Comparison of ENCODE assay signal across 8 cellular contexts in genomic region chr20:63657937-63658748, GRCh38. TPM values are rescaled to one million over a fixed set of nuclear protein-coding genes. Genes with fewer than 3 reads are reported as not detected.
DNase-seq lines count a peak whose midpoint lies in the region; ATAC-seq and TF ChIP-seq lines count a peak whose summit lies in the region.

A gene with protein sequence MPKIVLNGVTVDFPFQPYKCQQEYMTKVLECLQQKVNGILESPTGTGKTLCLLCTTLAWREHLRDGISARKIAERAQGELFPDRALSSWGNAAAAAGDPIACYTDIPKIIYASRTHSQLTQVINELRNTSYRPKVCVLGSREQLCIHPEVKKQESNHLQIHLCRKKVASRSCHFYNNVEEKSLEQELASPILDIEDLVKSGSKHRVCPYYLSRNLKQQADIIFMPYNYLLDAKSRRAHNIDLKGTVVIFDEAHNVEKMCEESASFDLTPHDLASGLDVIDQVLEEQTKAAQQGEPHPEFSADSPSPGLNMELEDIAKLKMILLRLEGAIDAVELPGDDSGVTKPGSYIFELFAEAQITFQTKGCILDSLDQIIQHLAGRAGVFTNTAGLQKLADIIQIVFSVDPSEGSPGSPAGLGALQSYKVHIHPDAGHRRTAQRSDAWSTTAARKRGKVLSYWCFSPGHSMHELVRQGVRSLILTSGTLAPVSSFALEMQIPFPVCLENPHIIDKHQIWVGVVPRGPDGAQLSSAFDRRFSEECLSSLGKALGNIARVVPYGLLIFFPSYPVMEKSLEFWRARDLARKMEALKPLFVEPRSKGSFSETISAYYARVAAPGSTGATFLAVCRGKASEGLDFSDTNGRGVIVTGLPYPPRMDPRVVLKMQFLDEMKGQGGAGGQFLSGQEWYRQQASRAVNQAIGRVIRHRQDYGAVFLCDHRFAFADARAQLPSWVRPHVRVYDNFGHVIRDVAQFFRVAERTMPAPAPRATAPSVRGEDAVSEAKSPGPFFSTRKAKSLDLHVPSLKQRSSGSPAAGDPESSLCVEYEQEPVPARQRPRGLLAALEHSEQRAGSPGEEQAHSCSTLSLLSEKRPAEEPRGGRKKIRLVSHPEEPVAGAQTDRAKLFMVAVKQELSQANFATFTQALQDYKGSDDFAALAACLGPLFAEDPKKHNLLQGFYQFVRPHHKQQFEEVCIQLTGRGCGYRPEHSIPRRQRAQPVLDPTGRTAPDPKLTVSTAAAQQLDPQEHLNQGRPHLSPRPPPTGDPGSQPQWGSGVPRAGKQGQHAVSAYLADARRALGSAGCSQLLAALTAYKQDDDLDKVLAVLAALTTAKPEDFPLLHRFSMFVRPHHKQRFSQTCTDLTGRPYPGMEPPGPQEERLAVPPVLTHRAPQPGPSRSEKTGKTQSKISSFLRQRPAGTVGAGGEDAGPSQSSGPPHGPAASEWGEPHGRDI (N-terminal part only) (plus strand): TSS chr20:63658312. CDS start chr20:63659403, 1,091 bp downstream.

- H3K4me3 ChIP-seq in gastroesophageal sphincter (peak within 1 kb of the TSS; percentile 54 to 74), neutrophil (ENCODE audit: low read depth in 1 of 2, low read length in 1 of 2) (peak within 1 kb of the TSS; percentile 93 to 97)

- peak; percentile 6 to 32 for TF ChIP-seq POLR2A in gastroesophageal sphincter (IDR thresholded peaks at IDR 0.05)

- peak within 1 kb of the TSS; percentile 93 for H3K27ac Mint-ChIP-seq in activated naive CD4-positive, alpha-beta T cell treated with anti-CD3 and anti-CD28 coated beads for 36 hours

- H3K36me3 Mint-ChIP-seq in activated naive CD4-positive, alpha-beta T cell treated with anti-CD3 and anti-CD28 coated beads for 36 hours (ENCODE audit: low read depth), result peaks cover 10% of the 10 kb centered on the region

- peaks cover 38% of the 10 kb centered on the region for H3K4me1 Mint-ChIP-seq in activated naive CD4-positive, alpha-beta T cell treated with anti-CD3 and anti-CD28 coated beads for 36 hours (ENCODE audit: low read depth)

- intact Hi-C loops in activated naive CD4-positive, alpha-beta T cell treated with anti-CD3 and anti-CD28 coated beads for 36 hours (cut with micrococcal nuclease), result loop anchor here (1.0 to 10.0 kb wide), 8 partner anchors 28 to 407 kb away; partner anchors contain the start of genes ARFRP1, TCEA2 and UCKL1

- H3K27ac ChIP-seq in gastroesophageal sphincter (peak within 1 kb of the TSS; percentile 54 to 95 (median 90)), neutrophil (peak within 1 kb of the TSS; percentile 66), substantia nigra (ENCODE audit: low read depth, low read length, poor library complexity, severe bottlenecking) (peak within 1 kb of the TSS; percentile 92)

- no peaks in the 10 kb centered on the region for H3K27me3 Mint-ChIP-seq in activated naive CD4-positive, alpha-beta T cell treated with anti-CD3 and anti-CD28 coated beads for 36 hours (ENCODE audit: low read depth)

- H3K4me1 ChIP-seq in gastroesophageal sphincter, result peaks cover 0 to 47% (median 17%) of the 10 kb centered on the region in 3 donors
- peaks cover 23 to 26% of the 10 kb centered on the region in 2 experiments for H3K4me1 ChIP-seq in neutrophil (ENCODE audit: control insufficient read depth in 1 of 2, insufficient read depth in 1 of 2, low read depth in 1 of 2, low read length in 1 of 2)

- POLR2A ChIA-PET in HEK293T (lab: Yijun Ruan, JAX), result interaction anchor here (0.7 to 1.6 kb wide), 24 partner anchors 9 to 323 kb away, joined by 3 to 25 read pairs (median 4); partner anchors contain the start of genes ARFRP1, GMEB2, HELZ2 and PPDPF

- H3K4me3 Mint-ChIP-seq in activated naive CD4-positive, alpha-beta T cell treated with anti-CD3 and anti-CD28 coated beads for 36 hours, result peak within 1 kb of the TSS; percentile 98

- CTCF ChIA-PET in HEK293T (lab: Yijun Ruan, JAX), result interaction anchor here (0.6 to 1.2 kb wide), 4 partner anchors 16 to 120 kb away, joined by 3 to 5 read pairs (median 3); no protein-coding TSS in a partner anchor
- CTCF ChIA-PET in activated naive CD4-positive, alpha-beta T cell treated with anti-CD3 and anti-CD28 coated beads for 36 hours (lab: Charles Lee), result interaction anchor here (0.8 kb wide), 1 partner anchor 16 kb away, joined by 5 read pairs; no protein-coding TSS in a partner anchor

- peak; percentile 95 for ATAC-seq in gastroesophageal sphincter

- DNase-seq in GM03348 (ENCODE audit: low spot score) (peak; percentile 95), HEK293T (ENCODE audit: extremely low spot score) (peak; percentile 95), MV-4-11 (lab: John Stamatoyannopoulos, UW) (peak; percentile 85), SK-N-DZ (ENCODE audit: low spot score) (peak; percentile 95), substantia nigra (lab: John Stamatoyannopoulos, UW) (peak; percentile 70 to 99 (median 92))
- peak; percentile 88 for DNase-seq in activated naive CD4-positive, alpha-beta T cell treated with anti-CD3 and anti-CD28 coated beads for 36 hours

- WGBS in gastroesophageal sphincter (ENCODE audit: low coverage in 1 of 2), 2 donors, result 2% methylated on average over 11 to 38 of the region's 73 CpGs

- H3K9me3 ChIP-seq in gastroesophageal sphincter (no peaks in the 10 kb centered on the region), neutrophil (no peaks in the 10 kb centered on the region)

- peaks cover 0 to 27% of the 10 kb centered on the region in 2 donors for H3K36me3 ChIP-seq in gastroesophageal sphincter
- H3K36me3 ChIP-seq in neutrophil, result peaks cover 17% of the 10 kb centered on the region

- no peak for TF ChIP-seq EP300 in gastroesophageal sphincter (IDR thresholded peaks at IDR 0.05)

- peak in 3 of 4 experiments; percentile 19 to 43 (median 32) for TF ChIP-seq CTCF in gastroesophageal sphincter (IDR thresholded peaks at IDR 0.05)
- TF ChIP-seq CTCF in neutrophil (IDR thresholded peaks at IDR 0.05), result peak; percentile 43

- no peaks in the 10 kb centered on the region for H3K9me3 Mint-ChIP-seq in activated naive CD4-positive, alpha-beta T cell treated with anti-CD3 and anti-CD28 coated beads for 36 hours

- H3K27me3 ChIP-seq in gastroesophageal sphincter, result no peaks in the 10 kb centered on the region
- H3K27me3 ChIP-seq in neutrophil, result peaks cover 29% of the 10 kb centered on the region

TF ChIP-seq in HEK293T, 16 proteins besides CTCF, POLR2A, EP300 and RAD21:
- TF ChIP-seq ELF4 (IDR thresholded peaks at IDR 0.05) (peak; percentile 86), FOXA1 (IDR thresholded peaks at IDR 0.05) (no peak), L3MBTL2 (conservative IDR thresholded peaks at IDR 0.05) (peak; percentile 59), LEF1 (IDR thresholded peaks at IDR 0.05; ENCODE audit: borderline replicate concordance) (peak; percentile 74; the same call in 1 of the 2 replicates), CTBP1 (IDR thresholded peaks at IDR 0.05; ENCODE audit: borderline replicate concordance) (peak; percentile 83), ZNF384 (IDR thresholded peaks at IDR 0.05) (no peak), HDGF (IDR thresholded peaks at IDR 0.05; ENCODE audit: borderline replicate concordance) (peak; percentile 66; the same call in 1 of the 2 replicates), FOXM1 (IDR thresholded peaks at IDR 0.05; ENCODE audit: borderline replicate concordance) (peak; percentile 11; the same call in 1 of the 2 replicates)
- TF ChIP-seq, protein P1, sequence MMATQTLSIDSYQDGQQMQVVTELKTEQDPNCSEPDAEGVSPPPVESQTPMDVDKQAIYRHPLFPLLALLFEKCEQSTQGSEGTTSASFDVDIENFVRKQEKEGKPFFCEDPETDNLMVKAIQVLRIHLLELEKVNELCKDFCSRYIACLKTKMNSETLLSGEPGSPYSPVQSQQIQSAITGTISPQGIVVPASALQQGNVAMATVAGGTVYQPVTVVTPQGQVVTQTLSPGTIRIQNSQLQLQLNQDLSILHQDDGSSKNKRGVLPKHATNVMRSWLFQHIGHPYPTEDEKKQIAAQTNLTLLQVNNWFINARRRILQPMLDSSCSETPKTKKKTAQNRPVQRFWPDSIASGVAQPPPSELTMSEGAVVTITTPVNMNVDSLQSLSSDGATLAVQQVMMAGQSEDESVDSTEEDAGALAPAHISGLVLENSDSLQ (IDR thresholded peaks at IDR 0.05), result peak; percentile 70
TF ChIP-seq in HEK293T: peak in this region for 7.

RNA-seq across cellular contexts. Expression of the gene that starts here (rescaled TPM):
- 18.3 and 19.3 TPM in 2 replicates for polyA plus RNA-seq in SK-N-DZ (2014; cell fraction: cytosol; rRNA removed)
- 124 and 166 TPM in 2 replicates for polyA plus RNA-seq in SK-N-DZ (2014; cell fraction: nucleus; rRNA removed)
- 10 to 100 TPM; 33.6 to 34.8 TPM for total RNA-seq in activated naive CD4-positive, alpha-beta T cell treated with anti-CD3 and anti-CD28 coated beads for 36 hours
- 10 to 100 TPM in 3 of 4 donors, 1 to 10 TPM in 1; 7.1 to 43.7 (median 18.7) TPM for total RNA-seq in gastroesophageal sphincter

Comparison
In these comparisons a context has a peak if more than half of its experiments do, and no peak if none do; other contexts are left out.
1. Peak in every context shown above with its lines: DNase-seq, ATAC-seq, H3K4me3 ChIP-seq and H3K27ac ChIP-seq.